Comparison of ENCODE assay signal across 22 cellular contexts in genomic region chr1:183308719-183309118, GRCh38.
DNase-seq lines count a peak whose midpoint lies in the region; ATAC-seq and TF ChIP-seq lines count a peak whose summit lies in the region.
"Had no signal": no experiment of that assay in that cellular context is flagged by ENCODE, and none has a peak within 500 bp of the region (broad histone marks: within the 10 kb centered on the region; RNA-seq: fewer than 3 reads in every experiment).

No MANE protein-coding gene starts in this region.

- H3K9me3 ChIP-seq in ascending aorta, result no peaks in the 10 kb centered on the region
- H3K9me3 ChIP-seq in thoracic aorta, result no peaks in the 10 kb centered on the region
- H3K9me3 ChIP-seq: BE2C had no signal

- H3K27me3 Mint-ChIP-seq in WTC11 (ENCODE audit: low read depth) (peaks cover 7% of the 10 kb centered on the region), nephron (ENCODE audit: low read depth) (no peaks in the 10 kb centered on the region)
- peaks cover 8% of the 10 kb centered on the region for H3K27me3 Mint-ChIP-seq in activated T-helper 17 cell treated with anti-CD3 and anti-CD28 coated beads, Interleukin-2, amount 50 U/mL, for 72 hours

- DNase-seq in WTC11 (ENCODE audit: low spot score) (no peak), ascending aorta (ENCODE audit: low spot score in 2 of 2) (no peak), thoracic aorta (ENCODE audit: low spot score) (no peak), EL (no peak)
- DNase-seq in stimulated activated CD4-positive, alpha-beta T cell treated with anti-CD3 and anti-CD28 coated beads, Interleukin-15, amount 100 ng/mL, for 24 hours, result no peak
- DNase-seq: ACHN; BE2C; C1 segment of cervical spinal cord; CD4-positive, CD25-positive, alpha-beta regulatory T cell; CD8-positive, alpha-beta memory T cell; COR-L47; DMS 273 treated with DMSO at 0.1 percent for 48 hours; DMS53; GF-D8; GOT3; H7; HFFc6; IMR-90 had no signal

- H3K4me1 ChIP-seq in ascending aorta (peaks cover 8 to 54% of the 10 kb centered on the region in 2 donors), thoracic aorta (ENCODE audit: control insufficient read depth in 1 of 2, low read depth in 2 of 2) (peaks cover 28 to 83% of the 10 kb centered on the region in 2 donors)

- H3K27ac Mint-ChIP-seq in WTC11, result peak overlapping the region; percentile 68
- peak overlapping the region in 2 of 3 experiments; percentile 5 to 51 for H3K27ac Mint-ChIP-seq in nephron
- no peak overlapping the region for H3K27ac Mint-ChIP-seq in activated T-helper 17 cell treated with anti-CD3 and anti-CD28 coated beads, Interleukin-2, amount 50 U/mL, for 72 hours
- H3K27ac Mint-ChIP-seq: CD4-positive, CD25-positive, alpha-beta regulatory T cell; CD8-positive, alpha-beta memory T cell; HFFc6 had no signal

- H3K4me3 Mint-ChIP-seq in WTC11 (no peak overlapping the region), nephron (no peak overlapping the region)
- H3K4me3 Mint-ChIP-seq in activated T-helper 17 cell treated with anti-CD3 and anti-CD28 coated beads, Interleukin-2, amount 50 U/mL, for 72 hours, result no peak overlapping the region
- H3K4me3 Mint-ChIP-seq: CD4-positive, CD25-positive, alpha-beta regulatory T cell; CD8-positive, alpha-beta memory T cell; HFFc6 had no signal

- peaks cover 40% of the 10 kb centered on the region for H3K4me1 Mint-ChIP-seq in WTC11
- peaks cover 61% of the 10 kb centered on the region for H3K4me1 Mint-ChIP-seq in nephron
- H3K4me1 Mint-ChIP-seq in activated T-helper 17 cell treated with anti-CD3 and anti-CD28 coated beads, Interleukin-2, amount 50 U/mL, for 72 hours, result no peaks in the 10 kb centered on the region
- H3K4me1 Mint-ChIP-seq: CD4-positive, CD25-positive, alpha-beta regulatory T cell; CD8-positive, alpha-beta memory T cell had no signal

- H3K36me3 ChIP-seq in ascending aorta (no peaks in the 10 kb centered on the region), thoracic aorta (no peaks in the 10 kb centered on the region)
- H3K36me3 ChIP-seq: BE2C had no signal

- H3K27ac ChIP-seq in ascending aorta (peak overlapping the region; percentile 86 to 93), thoracic aorta (peak overlapping the region; percentile 87 to 97)
- H3K27ac ChIP-seq: HL-60 had no signal

- no peaks in the 10 kb centered on the region for H3K27me3 ChIP-seq in ascending aorta
- H3K27me3 ChIP-seq in thoracic aorta (replicated peaks; ENCODE audit: insufficient read depth), result no peaks in the 10 kb centered on the region
- H3K27me3 ChIP-seq: BE2C had no signal

- CTCF ChIA-PET in WTC11 (lab: Charles Lee), result interaction anchor here (1.4 to 2.0 kb wide), 2 partner anchors 27 to 74 kb away, joined by 5 to 6 read pairs; no protein-coding TSS in a partner anchor

- peaks cover 5% of the 10 kb centered on the region for H3K9me3 Mint-ChIP-seq in WTC11
- no peaks in the 10 kb centered on the region for H3K9me3 Mint-ChIP-seq in nephron
- no peaks in the 10 kb centered on the region for H3K9me3 Mint-ChIP-seq in activated T-helper 17 cell treated with anti-CD3 and anti-CD28 coated beads, Interleukin-2, amount 50 U/mL, for 72 hours
- H3K9me3 Mint-ChIP-seq: CD4-positive, CD25-positive, alpha-beta regulatory T cell; CD8-positive, alpha-beta memory T cell; HFFc6 had no signal

- no peak overlapping the region for H3K4me3 ChIP-seq in ascending aorta
- no peak overlapping the region for H3K4me3 ChIP-seq in thoracic aorta

- POLR2A ChIA-PET in WTC11 (lab: Charles Lee), result no interaction called here

- ATAC-seq in WTC11 (0 out of 2 replicates have a peak, but pooled peaks have one; percentile 23), thoracic aorta (ENCODE audit: insufficient number of reproducible peaks, low FRiP score, low read depth) (no peak)
- ATAC-seq in activated T-helper 17 cell treated with anti-CD3 and anti-CD28 coated beads, Interleukin-2, amount 50 U/mL, for 72 hours (replicated peaks), result no peak
- ATAC-seq: HCT116 had no signal

- intact Hi-C loops in ascending aorta (cut with DNase I), result no loop called here

- H3K36me3 Mint-ChIP-seq in WTC11 (no peaks in the 10 kb centered on the region), nephron (ENCODE audit: low read depth) (no peaks in the 10 kb centered on the region)
- no peaks in the 10 kb centered on the region for H3K36me3 Mint-ChIP-seq in activated T-helper 17 cell treated with anti-CD3 and anti-CD28 coated beads, Interleukin-2, amount 50 U/mL, for 72 hours (ENCODE audit: low read depth)
- H3K36me3 Mint-ChIP-seq: CD4-positive, CD25-positive, alpha-beta regulatory T cell; CD8-positive, alpha-beta memory T cell had no signal

- TF ChIP-seq CTCF in WTC11 (IDR thresholded peaks at IDR 0.05), result no peak
- TF ChIP-seq CTCF in ascending aorta (IDR thresholded peaks at IDR 0.05), result no peak
- TF ChIP-seq CTCF in nephron (IDR thresholded peaks at IDR 0.05; ENCODE audit: unreplicated experiment in 3 of 3), result no peak
- TF ChIP-seq CTCF in thoracic aorta (IDR thresholded peaks at IDR 0.05), result no peak

TF ChIP-seq in WTC11, 78 proteins besides CTCF, POLR2A, EP300 and RAD21:
- TF ChIP-seq FOXP1 (CRISPR knock-in tag; IDR thresholded peaks at IDR 0.05; ENCODE audit: borderline replicate concordance) (no peak), ZNF512 (CRISPR knock-in tag; IDR thresholded peaks at IDR 0.05; ENCODE audit: borderline replicate concordance) (no peak), FOXK1 (CRISPR knock-in tag; IDR thresholded peaks at IDR 0.05) (no peak), CREM (CRISPR knock-in tag; IDR thresholded peaks at IDR 0.05) (no peak), RORB (CRISPR knock-in tag; IDR thresholded peaks at IDR 0.05) (no peak), TP53 (CRISPR knock-in tag; IDR thresholded peaks at IDR 0.05) (no peak)
